In genomic region chr17:81804559-81805399, GRCh38 we compare ENCODE assay signal across 15 cellular contexts. TPM values are rescaled to one million over a fixed set of nuclear protein-coding genes. Genes with fewer than 3 reads are reported as not detected.
DNase-seq lines count a peak whose midpoint lies in the region; ATAC-seq and TF ChIP-seq lines count a peak whose summit lies in the region.
"Had no signal": no experiment of that assay in that cellular context is flagged by ENCODE, and none has a peak within 500 bp of the region (broad histone marks: within the 10 kb centered on the region; RNA-seq: fewer than 3 reads in every experiment).

No MANE protein-coding gene starts in this region.

- H3K9me3 ChIP-seq in T-helper 17 cell (ENCODE audit: control insufficient read depth, low read length, poor library complexity, severe bottlenecking) = no peaks in the 10 kb centered on the region
- peaks cover 10% of the 10 kb centered on the region for H3K9me3 ChIP-seq in SJCRH30 (replicated peaks)
- H3K9me3 ChIP-seq: gastroesophageal sphincter, lower lobe of right lung, ovary had no signal

- H3K27ac Mint-ChIP-seq in GM23338 (no peak overlapping the region), T-helper 17 cell (no peak overlapping the region), mesothelial cell of epicardium (no peak overlapping the region)
- H3K27ac Mint-ChIP-seq: HFFc6 had no signal

- peak overlapping the region; percentile 85 for H3K4me2 ChIP-seq in GM23338
- H3K4me2 ChIP-seq: BLaER1 had no signal

- H3K36me3 Mint-ChIP-seq in GM23338 (ENCODE audit: low read depth) (peaks cover 2% of the 10 kb centered on the region; the same call in 2 of the 3 replicates), T-helper 17 cell (ENCODE audit: low read depth) (peaks cover 4% of the 10 kb centered on the region), mesothelial cell of epicardium (no peaks in the 10 kb centered on the region)

- peak overlapping the region; percentile 92 for H2AFZ ChIP-seq in GM23338

- no peaks in the 10 kb centered on the region for H3K9me2 ChIP-seq in GM23338 (ENCODE audit: insufficient read depth)

- TF ChIP-seq CTCF in GM23338 (conservative IDR thresholded peaks at IDR 0.05; ENCODE audit: low read depth in 2 of 2) (no peak), mesothelial cell of epicardium (IDR thresholded peaks at IDR 0.05; ENCODE audit: unreplicated experiment) (no peak)

- H3K4me1 Mint-ChIP-seq in GM23338 (no peaks in the 10 kb centered on the region), T-helper 17 cell (no peaks in the 10 kb centered on the region), mesothelial cell of epicardium (peaks cover 6% of the 10 kb centered on the region)

- H3K4me3 ChIP-seq in GM23338 = peak overlapping the region; percentile 60
- H3K4me3 ChIP-seq in SJCRH30 = no peak overlapping the region
- H3K4me3 ChIP-seq: BLaER1, lower lobe of right lung, ovary had no signal

- peaks cover 59% of the 10 kb centered on the region for H3K27me3 Mint-ChIP-seq in GM23338 (ENCODE audit: insufficient read depth, low read depth, poor library complexity)
- peaks cover 54% of the 10 kb centered on the region for H3K27me3 Mint-ChIP-seq in T-helper 17 cell
- H3K27me3 Mint-ChIP-seq in mesothelial cell of epicardium (ENCODE audit: low read depth) = peaks cover 86% of the 10 kb centered on the region

- peak; percentile 41 for ATAC-seq in GM23338
- ATAC-seq in T-helper 17 cell = no peak
- ATAC-seq in HG02870 (IDR thresholded peaks at IDR 0.05; ENCODE audit: unreplicated experiment) = no peak
- ATAC-seq: gastroesophageal sphincter had no signal

- H3K36me3 ChIP-seq in GM23338 (ENCODE audit: insufficient read depth) = no peaks in the 10 kb centered on the region
- no peaks in the 10 kb centered on the region for H3K36me3 ChIP-seq in SJCRH30
- H3K36me3 ChIP-seq: BLaER1, gastroesophageal sphincter, lower lobe of right lung, ovary had no signal

- H3K79me2 ChIP-seq in GM23338 (replicated peaks; ENCODE audit: insufficient read depth) = no peaks in the 10 kb centered on the region

- H3K9me3 Mint-ChIP-seq in GM23338 = peaks cover 8% of the 10 kb centered on the region
- H3K9me3 Mint-ChIP-seq in mesothelial cell of epicardium = peaks cover 3% of the 10 kb centered on the region

- no peaks in the 10 kb centered on the region for H4K20me1 ChIP-seq in GM23338 (replicated peaks; ENCODE audit: insufficient read depth)
- H4K20me1 ChIP-seq: BLaER1 had no signal

- H3K27ac ChIP-seq in GM23338 (ENCODE audit: low read depth) (no peak overlapping the region), SJCRH30 (no peak overlapping the region)
- H3K27ac ChIP-seq: BLaER1, gastroesophageal sphincter, lower lobe of right lung, ovary had no signal

- peak; percentile 61 for DNase-seq in GM23338 (ENCODE audit: low spot score)
- no peak for DNase-seq in T-helper 17 cell
- DNase-seq in mesothelial cell of epicardium (ENCODE audit: low spot score in 2 of 2, unreplicated experiment in 2 of 2) = peak in 1 of 2 experiments; percentile 16
- DNase-seq in T-helper 2 cell = no peak
- no peak for DNase-seq in SJCRH30
- DNase-seq: anterior cingulate cortex; effector CD4-positive, alpha-beta T cell; HFFc6; lower lobe of right lung; NCI-H146; ovary; SIG-M5 had no signal

- H3K27me3 ChIP-seq in GM23338 (ENCODE audit: insufficient read depth) = peaks cover 60% of the 10 kb centered on the region
- H3K27me3 ChIP-seq in SJCRH30 = peaks cover 51% of the 10 kb centered on the region
- H3K27me3 ChIP-seq: ovary had no signal

- no peaks in the 10 kb centered on the region for H3F3A ChIP-seq in GM23338 (replicated peaks; ENCODE audit: low read depth)

- no peaks in the 10 kb centered on the region; the same call in 1 of the 2 replicates for H3K4me1 ChIP-seq in GM23338 (ENCODE audit: insufficient read depth)
- peaks cover 6% of the 10 kb centered on the region; the same call in 1 of the 2 replicates for H3K4me1 ChIP-seq in SJCRH30

- H3K4me3 Mint-ChIP-seq in GM23338 (peak overlapping the region; percentile 67; the same call in 2 of the 3 replicates), T-helper 17 cell (peak overlapping the region; percentile 64), mesothelial cell of epicardium (peak overlapping the region; percentile 51)
- H3K4me3 Mint-ChIP-seq: HFFc6 had no signal

TF ChIP-seq in GM23338, 12 proteins besides CTCF, POLR2A, EP300 and RAD21:
- TF ChIP-seq EZH2 (IDR thresholded peaks at IDR 0.05; ENCODE audit: low read depth, unreplicated experiment) = peak; percentile 87
- TF ChIP-seq ZNF114 (CRISPR knock-in tag; IDR thresholded peaks at IDR 0.05) = no peak
TF ChIP-seq in GM23338: peak in this region for 1.

RNA-seq across cellular contexts. Expression of gene GCGR, which starts 0.8 kb away (rescaled TPM):
- total RNA-seq in GM23338 (2014; rRNA removed; shearing (Covaris generic)) = 0.17 and 0.31 TPM in 2 replicates
- polyA plus RNA-seq in GM23338 (2016; fragmentation: Nextera tagmentation; extraction: Ambion mirVana) = 0.23 and 0.92 TPM in 2 replicates
- total RNA-seq in T-helper 17 cell (not detected), mesothelial cell of epicardium (0.18 to 0.74 TPM (median 0.66 TPM) in 3 replicates)
- total RNA-seq in SJCRH30 (2014; rRNA removed; shearing (Covaris generic)) = 0.04 TPM in 1 of 2 replicates, not detected in the other
- total RNA-seq: HFFc6, lower lobe of right lung, ovary had no signal
- polyA plus RNA-seq: ovary had no signal

RNA-seq across cellular contexts. Expression of gene MCRIP1, which starts 28.3 kb away (rescaled TPM):
- total RNA-seq in GM23338 (2014; rRNA removed; shearing (Covaris generic)) = 85.2 and 110 TPM in 2 replicates
- polyA plus RNA-seq in GM23338 (2016; fragmentation: Nextera tagmentation; extraction: Ambion mirVana) = 99.5 and 101 TPM in 2 replicates
- total RNA-seq in T-helper 17 cell (10 to 100 TPM; 50.3 to 51.9 TPM), mesothelial cell of epicardium (96.2 to 104 TPM (median 103 TPM) in 3 replicates)
- total RNA-seq in SJCRH30 (2014; rRNA removed; shearing (Covaris generic)) = 130 and 146 TPM in 2 replicates

RNA-seq across cellular contexts. Expression of gene PPP1R27, which starts 30.1 kb away (rescaled TPM):
- not detected in 2 replicates for total RNA-seq in GM23338 (2014; rRNA removed; shearing (Covaris generic))
- 0.40 and 0.65 TPM in 2 replicates for polyA plus RNA-seq in GM23338 (2016; fragmentation: Nextera tagmentation; extraction: Ambion mirVana)
- not detected for total RNA-seq in T-helper 17 cell
- total RNA-seq in mesothelial cell of epicardium = 0.35 TPM in 1 of 3 replicates, not detected in the others
- total RNA-seq in SJCRH30 (2014; rRNA removed; shearing (Covaris generic)) = not detected in 2 replicates
- total RNA-seq: gastroesophageal sphincter, HFFc6, lower lobe of right lung, ovary had no signal

RNA-seq across cellular contexts. Expression of gene P4HB, which starts 55.6 kb away (rescaled TPM):
- total RNA-seq in GM23338 (2014; rRNA removed; shearing (Covaris generic)) = 418 and 620 TPM in 2 replicates
- polyA plus RNA-seq in GM23338 (2016; fragmentation: Nextera tagmentation; extraction: Ambion mirVana) = 206 and 209 TPM in 2 replicates
- total RNA-seq in T-helper 17 cell (100 to 1,000 TPM; 281 to 320 TPM), mesothelial cell of epicardium (405 to 433 TPM (median 421 TPM) in 3 replicates)
- total RNA-seq in SJCRH30 (2014; rRNA removed; shearing (Covaris generic)) = 558 and 620 TPM in 2 replicates
